1 cellular context compared by ENCODE assay signal in the genomic region with DNA sequence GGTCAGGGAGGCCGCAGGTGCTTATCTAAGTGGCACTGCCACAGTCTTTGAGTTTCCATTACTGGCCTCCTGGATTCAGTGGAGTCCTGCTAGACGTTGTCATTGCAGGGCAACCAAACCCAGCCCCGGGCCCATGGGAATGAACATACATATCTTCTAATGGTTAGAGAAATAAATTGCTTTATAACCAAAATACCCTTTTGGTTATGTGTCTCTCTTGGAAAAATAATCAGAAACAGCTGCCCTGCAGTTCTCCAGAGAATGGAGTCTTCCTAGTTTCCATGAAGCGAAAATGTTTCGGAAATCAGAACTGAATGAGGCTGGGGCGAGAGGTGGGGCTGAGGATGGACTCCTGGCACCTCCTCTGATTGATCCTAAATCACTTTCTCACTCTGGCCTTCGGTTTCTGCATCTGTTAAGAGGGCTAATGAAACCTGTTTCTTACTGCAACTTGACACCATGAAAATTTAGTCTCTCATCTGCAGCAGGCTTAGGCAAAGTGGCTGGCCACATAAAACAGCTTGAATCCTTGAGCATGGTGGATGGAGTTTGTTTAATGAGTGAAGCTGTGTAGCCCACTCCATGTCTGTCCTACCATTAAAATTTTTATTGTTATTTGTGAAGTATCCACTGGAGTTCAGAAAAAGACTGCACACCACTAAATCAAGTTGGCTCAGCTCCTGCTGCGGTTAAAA.
TF ChIP-seq lines count a peak whose summit lies in the region.

No MANE protein-coding gene starts in this region.

TF ChIP-seq in WTC11, 78 proteins besides CTCF, POLR2A, EP300 and RAD21 (continued from another document):
- TF ChIP-seq PRDM15 (CRISPR knock-in tag; IDR thresholded peaks at IDR 0.05), result no peak
- no peak for TF ChIP-seq AFF4 (CRISPR knock-in tag; IDR thresholded peaks at IDR 0.05; ENCODE audit: borderline replicate concordance)
- no peak for TF ChIP-seq ESRRA (CRISPR knock-in tag; IDR thresholded peaks at IDR 0.05; ENCODE audit: borderline replicate concordance)
- TF ChIP-seq E2F5 (CRISPR knock-in tag; IDR thresholded peaks at IDR 0.05), result no peak
- no peak for TF ChIP-seq MYBL2 (CRISPR knock-in tag; IDR thresholded peaks at IDR 0.05)
- TF ChIP-seq SOX15 (CRISPR knock-in tag; IDR thresholded peaks at IDR 0.05), result no peak
- TF ChIP-seq, protein P1, sequence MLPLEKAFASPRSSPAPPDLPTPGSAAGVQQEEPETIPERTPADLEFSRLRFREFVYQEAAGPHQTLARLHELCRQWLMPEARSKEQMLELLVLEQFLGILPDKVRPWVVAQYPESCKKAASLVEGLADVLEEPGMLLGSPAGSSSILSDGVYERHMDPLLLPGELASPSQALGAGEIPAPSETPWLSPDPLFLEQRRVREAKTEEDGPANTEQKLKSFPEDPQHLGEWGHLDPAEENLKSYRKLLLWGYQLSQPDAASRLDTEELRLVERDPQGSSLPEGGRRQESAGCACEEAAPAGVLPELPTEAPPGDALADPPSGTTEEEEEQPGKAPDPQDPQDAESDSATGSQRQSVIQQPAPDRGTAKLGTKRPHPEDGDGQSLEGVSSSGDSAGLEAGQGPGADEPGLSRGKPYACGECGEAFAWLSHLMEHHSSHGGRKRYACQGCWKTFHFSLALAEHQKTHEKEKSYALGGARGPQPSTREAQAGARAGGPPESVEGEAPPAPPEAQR (CRISPR knock-in tag; IDR thresholded peaks at IDR 0.05), result no peak
- TF ChIP-seq, protein P2, sequence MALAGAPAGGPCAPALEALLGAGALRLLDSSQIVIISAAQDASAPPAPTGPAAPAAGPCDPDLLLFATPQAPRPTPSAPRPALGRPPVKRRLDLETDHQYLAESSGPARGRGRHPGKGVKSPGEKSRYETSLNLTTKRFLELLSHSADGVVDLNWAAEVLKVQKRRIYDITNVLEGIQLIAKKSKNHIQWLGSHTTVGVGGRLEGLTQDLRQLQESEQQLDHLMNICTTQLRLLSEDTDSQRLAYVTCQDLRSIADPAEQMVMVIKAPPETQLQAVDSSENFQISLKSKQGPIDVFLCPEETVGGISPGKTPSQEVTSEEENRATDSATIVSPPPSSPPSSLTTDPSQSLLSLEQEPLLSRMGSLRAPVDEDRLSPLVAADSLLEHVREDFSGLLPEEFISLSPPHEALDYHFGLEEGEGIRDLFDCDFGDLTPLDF (CRISPR knock-in tag; IDR thresholded peaks at IDR 0.05), result no peak
- no peak for TF ChIP-seq JAZF1 (CRISPR knock-in tag; IDR thresholded peaks at IDR 0.05)
- TF ChIP-seq USF2 (CRISPR knock-in tag; IDR thresholded peaks at IDR 0.05), result no peak
